In genomic region chr12:32021346-32021773, GRCh38 we compare ENCODE assay signal across 1 cellular context.
A peak's percentile ranks its signal among the peaks of the same experiment; 100 is the strongest.
TF ChIP-seq lines count a peak whose summit lies in the region.

No MANE protein-coding gene starts in this region.

TF ChIP-seq in K562, 482 proteins besides CTCF, POLR2A, EP300 and RAD21 (continued from another document and continues in another):
- TF ChIP-seq ZNF592 (IDR thresholded peaks at IDR 0.05) (peak; percentile 100), SAFB2 (IDR thresholded peaks at IDR 0.05; ENCODE audit: borderline replicate concordance, low read depth, low read length, severe bottlenecking) (no peak), SP2 (IDR thresholded peaks at IDR 0.05; ENCODE audit: extremely low read depth, low read depth, low read length, poor library complexity, severe bottlenecking) (no peak), MTF1 (CRISPR knock-in tag; IDR thresholded peaks at IDR 0.05; ENCODE audit: borderline replicate concordance) (peak; percentile 93), HDAC6 (IDR thresholded peaks at IDR 0.05; ENCODE audit: low read depth, low read length) (no peak), ZNF384 (IDR thresholded peaks at IDR 0.05; ENCODE audit: low read depth, low read length) (no peak), GABPB2 (CRISPR knock-in tag; conservative IDR thresholded peaks at IDR 0.05) (peak; percentile 67; the same call in 1 of the 2 replicates), ZNF436 (CRISPR knock-in tag; IDR thresholded peaks at IDR 0.05) (no peak), CTCFL (IDR thresholded peaks at IDR 0.05; ENCODE audit: borderline replicate concordance, insufficient read depth, low read depth, low read length, poor library complexity, severe bottlenecking) (no peak), SOX6 (IDR thresholded peaks at IDR 0.05) (no peak), ARNT (IDR thresholded peaks at IDR 0.05) (no peak), OTX1 (CRISPR knock-in tag; IDR thresholded peaks at IDR 0.05) (peak; percentile 97), CCAR2 (IDR thresholded peaks at IDR 0.05; ENCODE audit: low read depth, low read length) (no peak), DNMT1 (IDR thresholded peaks at IDR 0.05) (no peak), FUS (optimal IDR thresholded peaks at IDR 0.05; ENCODE audit: low read depth, low read length) (no peak), ETV1 (tag; conservative IDR thresholded peaks at IDR 0.05; ENCODE audit: low read depth) (peak; percentile 92), ZNF740 (CRISPR knock-in tag; IDR thresholded peaks at IDR 0.05) (no peak), ZNF740 (tag; IDR thresholded peaks at IDR 0.05) (peak in 1 of 2 experiments; percentile 99; a peak in 2 of 4 replicates), CBX8 (IDR thresholded peaks at IDR 0.05; ENCODE audit: borderline replicate concordance, extremely low read depth, low read depth, low read length, poor library complexity, severe bottlenecking) (no peak), HDAC2 (IDR thresholded peaks at IDR 0.05) (no peak; the same call in 1 of the 2 replicates), CEBPG (CRISPR knock-in tag; IDR thresholded peaks at IDR 0.05) (no peak), CEBPG (tag; conservative IDR thresholded peaks at IDR 0.05 in 1 of 2, IDR thresholded peaks at IDR 0.05 in 1 of 2) (no peak), GTF2F1 (IDR thresholded peaks at IDR 0.05; ENCODE audit: low read depth, low read length) (no peak), FOSL1 (tag; conservative IDR thresholded peaks at IDR 0.05) (no peak), MXD1 (CRISPR knock-in tag; IDR thresholded peaks at IDR 0.05; ENCODE audit: borderline replicate concordance, poor library complexity, severe bottlenecking) (peak; percentile 73), COPS2 (conservative IDR thresholded peaks at IDR 0.05) (no peak), FOXK1 (CRISPR knock-in tag; IDR thresholded peaks at IDR 0.05; ENCODE audit: borderline replicate concordance) (no peak), IRF1 (CRISPR knock-in tag; IDR thresholded peaks at IDR 0.05; ENCODE audit: borderline replicate concordance) (no peak), IFI16 (CRISPR knock-in tag; IDR thresholded peaks at IDR 0.05) (peak; percentile 95), BDP1 (IDR thresholded peaks at IDR 0.05; ENCODE audit: insufficient read depth, insufficient read length) (no peak), ZFP30 (CRISPR knock-in tag; IDR thresholded peaks at IDR 0.05; ENCODE audit: borderline replicate concordance) (no peak), MCM2 (IDR thresholded peaks at IDR 0.05; ENCODE audit: low read depth) (no peak), HMGN3 (IDR thresholded peaks at IDR 0.05; ENCODE audit: borderline replicate concordance, extremely low read depth, insufficient read length, low read depth, low read length) (no peak), POLR3G (IDR thresholded peaks at IDR 0.05; ENCODE audit: extremely low read depth, insufficient read length, insufficient replicate concordance) (no peak), FOXO4 (CRISPR knock-in tag; IDR thresholded peaks at IDR 0.05) (peak; percentile 95), HES1 (IDR thresholded peaks at IDR 0.05; ENCODE audit: low read depth) (no peak), ZNF407 (IDR thresholded peaks at IDR 0.05; ENCODE audit: low read depth) (0 out of 2 replicates have a peak, but pooled peaks have one; percentile 15), RCOR1 (IDR thresholded peaks at IDR 0.05; ENCODE audit: borderline replicate concordance in 1 of 2, low read depth in 2 of 2, low read length in 2 of 2) (no peak), ERF (CRISPR knock-in tag; IDR thresholded peaks at IDR 0.05) (peak; percentile 97), CREB3 (tag; conservative IDR thresholded peaks at IDR 0.05; ENCODE audit: low read depth) (peak; percentile 99), TARDBP (IDR thresholded peaks at IDR 0.05) (no peak), ZC3H8 (IDR thresholded peaks at IDR 0.05) (no peak), ZNF589 (CRISPR knock-in tag; IDR thresholded peaks at IDR 0.05; ENCODE audit: low read depth) (peak; percentile 99), NFIX (CRISPR knock-in tag; IDR thresholded peaks at IDR 0.05; ENCODE audit: low read depth) (peak; percentile 70), EHMT2 (IDR thresholded peaks at IDR 0.05) (no peak), NEUROD1 (IDR thresholded peaks at IDR 0.05; ENCODE audit: borderline replicate concordance, low read depth, low read length, partially characterized antibody) (no peak), NBN (IDR thresholded peaks at IDR 0.05; ENCODE audit: low read depth) (no peak), TCFL5 (CRISPR knock-in tag; conservative IDR thresholded peaks at IDR 0.05) (peak; percentile 90)
